ENCODE assay signal across 19 cellular contexts in genomic region chr11:36447514-36447913, GRCh38.
DNase-seq lines count a peak whose midpoint lies in the region; ATAC-seq and TF ChIP-seq lines count a peak whose summit lies in the region.
"Had no signal": no experiment of that assay in that cellular context is flagged by ENCODE, and none has a peak within 500 bp of the region (broad histone marks: within the 10 kb centered on the region; RNA-seq: fewer than 3 reads in every experiment).

No MANE protein-coding gene starts in this region.

- H3K36me3 Mint-ChIP-seq in osteocyte (ENCODE audit: unreplicated experiment) (peaks cover 88% of the 10 kb centered on the region), chondrocyte (ENCODE audit: low read depth) (peaks cover 60% of the 10 kb centered on the region)
- H3K36me3 Mint-ChIP-seq: IgD-negative memory B cell had no signal

- H3K4me1 ChIP-seq in PC-9 (replicated peaks; ENCODE audit: insufficient read depth), result peaks cover 46% of the 10 kb centered on the region

- H3K9me3 ChIP-seq in PC-9 (ENCODE audit: insufficient read depth, low read depth), result no peaks in the 10 kb centered on the region

- no peak for ATAC-seq in HG02938 (IDR thresholded peaks at IDR 0.05; ENCODE audit: unreplicated experiment)

- no peaks in the 10 kb centered on the region for H4K20me1 ChIP-seq in PC-9 (ENCODE audit: insufficient read depth)

- no peaks in the 10 kb centered on the region for H3K9me3 Mint-ChIP-seq in osteocyte (ENCODE audit: unreplicated experiment)
- H3K9me3 Mint-ChIP-seq in chondrocyte (ENCODE audit: low read depth), result no peaks in the 10 kb centered on the region
- H3K9me3 Mint-ChIP-seq: activated T-helper 1 cell treated with anti-CD3 and anti-CD28 coated beads, Interleukin-12 subunit alpha, Interleukin-12 subunit beta, Interleukin-2, Interleukin-4 antibody, amounts not matched to agents 30 ng/mL and 10 ng/mL and 1 ng/mL, durations not matched to agents 14 hours and 24 hours and 36 hours; CD4-positive, alpha-beta T cell; dendritic cell treated with granulocyte-macrophage colony-stimulating factor and Interleukin-4, amounts not matched to agents 40 ng/mL and 50 ng/mL, for 4 days; IgD-negative memory B cell had no signal

- peak overlapping the region; percentile 54 for H3K4me2 ChIP-seq in PC-9

- H3K4me3 Mint-ChIP-seq in osteocyte (ENCODE audit: unreplicated experiment) (no peak overlapping the region), chondrocyte (ENCODE audit: unreplicated experiment) (no peak overlapping the region)
- H3K4me3 Mint-ChIP-seq: activated T-helper 1 cell treated with anti-CD3 and anti-CD28 coated beads, Interleukin-12 subunit alpha, Interleukin-12 subunit beta, Interleukin-2, Interleukin-4 antibody, amounts not matched to agents 30 ng/mL and 10 ng/mL and 1 ng/mL, durations not matched to agents 14 hours and 24 hours and 36 hours; CD4-positive, alpha-beta T cell; dendritic cell treated with granulocyte-macrophage colony-stimulating factor and Interleukin-4, amounts not matched to agents 40 ng/mL and 50 ng/mL, for 4 days; IgD-negative memory B cell; memory B cell had no signal

- POLR2A ChIA-PET in PC-9 (lab: Charles Lee; ENCODE audit: unreplicated experiment), result no interaction called here

- H3K27me3 Mint-ChIP-seq in osteocyte (ENCODE audit: unreplicated experiment) (no peaks in the 10 kb centered on the region), chondrocyte (ENCODE audit: low read depth) (no peaks in the 10 kb centered on the region)
- H3K27me3 Mint-ChIP-seq: CD4-positive, alpha-beta T cell; IgD-negative memory B cell; memory B cell had no signal

- H3K36me3 ChIP-seq in PC-9 (ENCODE audit: low read depth), result no peaks in the 10 kb centered on the region

- no TSS peak for BruUV-seq in PC-9 (replicated peaks; lab: Mats Ljungman, UMichigan)

- no peak overlapping the region for H3K4me3 ChIP-seq in PC-9

- intact Hi-C loops in PC-9 (cut with micrococcal nuclease; ENCODE audit: unreplicated experiment), result loop anchor here (5.0 kb wide), 1 partner anchor 85 kb away; no protein-coding TSS in a partner anchor

- H2AFZ ChIP-seq in PC-9, result no peak overlapping the region

- peak; percentile 65 for DNase-seq in EL
- peak; percentile 49 to 86 for DNase-seq in PC-9
- peak; percentile 26 for DNase-seq in fibroblast of peridontal ligament (ENCODE audit: extremely low read depth)
- no peak for DNase-seq in osteocyte (ENCODE audit: extremely low spot score, unreplicated experiment)
- DNase-seq in NCI-H526 treated with DMSO at 0.1 percent for 48 hours (lab: John Stamatoyannopoulos, UW), result no peak
- no peak for DNase-seq in chondrocyte (ENCODE audit: low spot score)
- DNase-seq in stimulated activated CD8-positive, alpha-beta memory T cell treated with anti-CD3 and anti-CD28 coated beads, Interleukin-4, amount 100 ng/mL, for 48 hours, result no peak
- DNase-seq: activated CD4-positive, alpha-beta T cell treated with anti-CD3 and anti-CD28 coated beads, Interleukin-2, amount 50 U/mL, for 1 hour; activated naive CD4-positive, alpha-beta T cell treated with anti-CD3 and anti-CD28 coated beads, Interleukin-2, amount 50 U/mL, for 16 hours; CD4-positive, alpha-beta T cell; NCI-H524 treated with DMSO at 0.1 percent for 48 hours; stimulated activated CD4-positive, alpha-beta T cell treated with anti-CD3 and anti-CD28 coated beads, Interleukin-4, amount 100 ng/mL, for 4 hours; stimulated activated naive CD4-positive, alpha-beta T cell treated with Interleukin-2 at 50 U/mL for 16 hours had no signal

- H3K79me2 ChIP-seq in PC-9 (ENCODE audit: low read depth), result no peaks in the 10 kb centered on the region

- TF ChIP-seq CTCF in PC-9 (conservative IDR thresholded peaks at IDR 0.05), result no peak
- TF ChIP-seq CTCF in osteocyte (IDR thresholded peaks at IDR 0.05), result no peak
- no peak for TF ChIP-seq CTCF in chondrocyte (IDR thresholded peaks at IDR 0.05)

- no peaks in the 10 kb centered on the region for H3K27me3 ChIP-seq in PC-9 (ENCODE audit: insufficient read depth, low read depth)

- H3K4me1 Mint-ChIP-seq in osteocyte (ENCODE audit: unreplicated experiment), result peaks cover 66% of the 10 kb centered on the region
- peaks cover 59% of the 10 kb centered on the region for H3K4me1 Mint-ChIP-seq in chondrocyte (ENCODE audit: low read depth)

- H3K27ac Mint-ChIP-seq in osteocyte (ENCODE audit: unreplicated experiment), result peak overlapping the region; percentile 74
- H3K27ac Mint-ChIP-seq in chondrocyte (ENCODE audit: unreplicated experiment), result no peak overlapping the region
- H3K27ac Mint-ChIP-seq: activated T-helper 1 cell treated with anti-CD3 and anti-CD28 coated beads, Interleukin-12 subunit alpha, Interleukin-12 subunit beta, Interleukin-2, Interleukin-4 antibody, amounts not matched to agents 30 ng/mL and 10 ng/mL and 1 ng/mL, durations not matched to agents 14 hours and 24 hours and 36 hours; CD4-positive, alpha-beta T cell; dendritic cell treated with granulocyte-macrophage colony-stimulating factor and Interleukin-4, amounts not matched to agents 40 ng/mL and 50 ng/mL, for 4 days; IgD-negative memory B cell; memory B cell had no signal

- CTCF ChIA-PET in PC-9 (lab: Charles Lee), result no interaction called here

- H3K27ac ChIP-seq in PC-9, result peak overlapping the region; percentile 20
- H3K27ac ChIP-seq: VCaP had no signal

- peaks cover 25% of the 10 kb centered on the region for H3F3A ChIP-seq in PC-9 (ENCODE audit: insufficient read depth, low read depth)

- no peaks in the 10 kb centered on the region for H3K9me2 ChIP-seq in PC-9 (ENCODE audit: insufficient read depth)

Comparison
In these comparisons a context has a peak if more than half of its experiments do, and no peak if none do; other contexts are left out.
1. DNase-seq: peak in EL (single experiment), PC-9 (2 of 2) and fibroblast of peridontal ligament (single experiment); none in osteocyte (single experiment), NCI-H526 treated with DMSO at 0.1 percent for 48 hours (single experiment), chondrocyte (single experiment) and stimulated activated CD8-positive, alpha-beta memory T cell treated with anti-CD3 and anti-CD28 coated beads, Interleukin-4, amount 100 ng/mL, for 48 hours (single experiment).